Comparison of ENCODE assay signal across 8 cellular contexts in the genomic region with DNA sequence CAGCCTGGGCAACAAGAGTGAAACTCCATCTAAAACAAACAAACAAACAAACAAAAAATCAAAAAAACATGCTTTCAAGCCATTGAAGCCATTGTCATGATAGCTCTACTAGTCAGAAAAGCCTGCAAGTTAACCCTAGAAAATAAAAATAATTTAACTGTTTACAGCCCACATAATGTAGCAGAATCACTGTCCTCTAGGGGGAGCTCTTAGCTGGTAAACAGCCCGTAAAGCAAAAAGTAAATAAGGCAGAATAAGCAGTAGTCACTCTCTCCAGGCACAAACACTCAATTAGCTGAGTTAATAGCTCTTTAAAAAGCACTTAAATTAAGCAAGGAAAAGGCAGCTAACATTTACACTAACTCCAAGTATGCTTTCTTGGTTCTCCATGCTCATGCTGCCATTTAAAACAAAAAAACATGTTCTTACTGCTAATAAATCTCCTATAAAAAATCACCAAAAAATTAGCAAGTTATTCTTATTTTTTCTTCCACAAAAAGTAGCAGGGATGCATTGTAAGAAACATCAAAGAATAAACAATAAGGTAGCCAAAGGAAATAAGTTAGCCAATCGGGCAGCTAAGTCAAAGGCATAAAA. TPM values are rescaled to one million over a fixed set of nuclear protein-coding genes. Genes with fewer than 3 reads are reported as not detected.
DNase-seq lines count a peak whose midpoint lies in the region; ATAC-seq lines count a peak whose summit lies in the region.

No MANE protein-coding gene starts in this region.

- H3K36me3 Mint-ChIP-seq in activated CD8-positive, alpha-beta T cell treated with anti-CD3 and anti-CD28 coated beads, Interleukin-2, amount 10 ng/mL, durations not matched to agents 7 days and 5 days (ENCODE audit: low read depth): no peaks in the 10 kb centered on the region
- peaks cover 3% of the 10 kb centered on the region for H3K36me3 Mint-ChIP-seq in activated naive CD4-positive, alpha-beta T cell treated with anti-CD3 and anti-CD28 coated beads for 36 hours (ENCODE audit: low read depth)

- H3K27ac Mint-ChIP-seq in activated CD8-positive, alpha-beta T cell treated with anti-CD3 and anti-CD28 coated beads, Interleukin-2, amount 10 ng/mL, durations not matched to agents 7 days and 5 days: no peak overlapping the region
- no peak overlapping the region for H3K27ac Mint-ChIP-seq in activated naive CD4-positive, alpha-beta T cell treated with anti-CD3 and anti-CD28 coated beads for 36 hours

- DNase-seq in NCI-H446 (lab: John Stamatoyannopoulos, UW) (peak; percentile 26 to 43), NCI-H446 treated with DMSO at 0.1 percent for 48 hours (lab: John Stamatoyannopoulos, UW) (no peak), NCI-H1694 (lab: John Stamatoyannopoulos, UW) (peak; percentile 33), myocyte (ENCODE audit: low read depth) (peak; percentile 45), GM19238 (ENCODE audit: insufficient read length, low spot score) (no peak)
- DNase-seq in activated CD8-positive, alpha-beta T cell treated with anti-CD3 and anti-CD28 coated beads, Interleukin-2, amount 10 ng/mL, durations not matched to agents 7 days and 5 days: peak; percentile 49
- no peak for DNase-seq in activated naive CD4-positive, alpha-beta T cell treated with anti-CD3 and anti-CD28 coated beads for 36 hours

- H3K4me3 Mint-ChIP-seq in activated CD8-positive, alpha-beta T cell treated with anti-CD3 and anti-CD28 coated beads, Interleukin-2, amount 10 ng/mL, durations not matched to agents 7 days and 5 days: no peak overlapping the region
- no peak overlapping the region for H3K4me3 Mint-ChIP-seq in activated naive CD4-positive, alpha-beta T cell treated with anti-CD3 and anti-CD28 coated beads for 36 hours

- CTCF ChIA-PET in activated CD8-positive, alpha-beta T cell treated with anti-CD3 and anti-CD28 coated beads, Interleukin-2, amount 10 ng/mL, durations not matched to agents 7 days and 5 days (lab: Charles Lee): interaction anchor here (0.6 to 4.2 kb wide), 21 partner anchors 9 to 957 kb away, joined by 3 to 48 read pairs (median 4); partner anchors contain the start of genes LAIR2 and MBOAT7
- CTCF ChIA-PET in activated naive CD4-positive, alpha-beta T cell treated with anti-CD3 and anti-CD28 coated beads for 36 hours (lab: Charles Lee): interaction anchor here (0.6 to 5.3 kb wide), 11 partner anchors 9 to 1358 kb away, joined by 3 to 43 read pairs (median 5); partner anchors contain the start of gene CDC42EP5

- H3K9me3 Mint-ChIP-seq in activated CD8-positive, alpha-beta T cell treated with anti-CD3 and anti-CD28 coated beads, Interleukin-2, amount 10 ng/mL, durations not matched to agents 7 days and 5 days (ENCODE audit: insufficient read depth): no peaks in the 10 kb centered on the region
- H3K9me3 Mint-ChIP-seq in activated naive CD4-positive, alpha-beta T cell treated with anti-CD3 and anti-CD28 coated beads for 36 hours: peaks cover 6% of the 10 kb centered on the region

- intact Hi-C loops in activated naive CD4-positive, alpha-beta T cell treated with anti-CD3 and anti-CD28 coated beads for 36 hours (cut with micrococcal nuclease): no loop called here

- H3K27me3 Mint-ChIP-seq in activated CD8-positive, alpha-beta T cell treated with anti-CD3 and anti-CD28 coated beads, Interleukin-2, amount 10 ng/mL, durations not matched to agents 7 days and 5 days (ENCODE audit: low read depth): peaks cover 10% of the 10 kb centered on the region
- peaks cover 15% of the 10 kb centered on the region for H3K27me3 Mint-ChIP-seq in activated naive CD4-positive, alpha-beta T cell treated with anti-CD3 and anti-CD28 coated beads for 36 hours (ENCODE audit: low read depth)

- no peak for ATAC-seq in activated CD8-positive, alpha-beta T cell treated with anti-CD3 and anti-CD28 coated beads, Interleukin-2, amount 10 ng/mL, durations not matched to agents 7 days and 5 days
- no peak for ATAC-seq in GM19328 (IDR thresholded peaks at IDR 0.05; ENCODE audit: unreplicated experiment)

- H3K4me1 Mint-ChIP-seq in activated CD8-positive, alpha-beta T cell treated with anti-CD3 and anti-CD28 coated beads, Interleukin-2, amount 10 ng/mL, durations not matched to agents 7 days and 5 days (ENCODE audit: low read depth): peaks cover 8% of the 10 kb centered on the region
- H3K4me1 Mint-ChIP-seq in activated naive CD4-positive, alpha-beta T cell treated with anti-CD3 and anti-CD28 coated beads for 36 hours (ENCODE audit: low read depth): no peaks in the 10 kb centered on the region

- POLR2A ChIA-PET in activated CD8-positive, alpha-beta T cell treated with anti-CD3 and anti-CD28 coated beads, Interleukin-2, amount 10 ng/mL, durations not matched to agents 7 days and 5 days (lab: Charles Lee): no interaction called here

RNA-seq across cellular contexts. Expression of gene LILRB4, which starts 11.3 kb away (rescaled TPM):
- total RNA-seq in activated CD8-positive, alpha-beta T cell treated with anti-CD3 and anti-CD28 coated beads, Interleukin-2, amount 10 ng/mL, durations not matched to agents 7 days and 5 days: not detected
- not detected in 2 replicates for total RNA-seq in myocyte
- polyA plus RNA-seq in myocyte (2012): not detected
- total RNA-seq in activated naive CD4-positive, alpha-beta T cell treated with anti-CD3 and anti-CD28 coated beads for 36 hours: not detected

RNA-seq across cellular contexts. Expression of gene LILRB1, which starts 43.8 kb away (rescaled TPM):
- total RNA-seq in activated CD8-positive, alpha-beta T cell treated with anti-CD3 and anti-CD28 coated beads, Interleukin-2, amount 10 ng/mL, durations not matched to agents 7 days and 5 days: under 1 TPM; 0.91 to 0.92 TPM
- total RNA-seq in myocyte: not detected in 2 replicates
- polyA plus RNA-seq in myocyte (2012): not detected
- under 1 TPM in 1 of 2 experiments, not detected in 1; 0.36 TPM for total RNA-seq in activated naive CD4-positive, alpha-beta T cell treated with anti-CD3 and anti-CD28 coated beads for 36 hours

RNA-seq across cellular contexts. Expression of gene KIR3DL3, which starts 50.1 kb away (rescaled TPM):
- total RNA-seq in activated CD8-positive, alpha-beta T cell treated with anti-CD3 and anti-CD28 coated beads, Interleukin-2, amount 10 ng/mL, durations not matched to agents 7 days and 5 days: under 1 TPM in 1 of 2 experiments, not detected in 1; 0.13 TPM
- total RNA-seq in myocyte: not detected in 2 replicates
- not detected for polyA plus RNA-seq in myocyte (2012)
- total RNA-seq in activated naive CD4-positive, alpha-beta T cell treated with anti-CD3 and anti-CD28 coated beads for 36 hours: not detected

Comparison
In these comparisons a context has a peak if more than half of its experiments do, and no peak if none do; other contexts are left out.
1. DNase-seq: peak in NCI-H446 (2 of 2), NCI-H1694 (single experiment), activated CD8-positive, alpha-beta T cell treated with anti-CD3 and anti-CD28 coated beads, Interleukin-2, amount 10 ng/mL, durations not matched to agents 7 days and 5 days (single experiment) and myocyte (single experiment); none in NCI-H446 treated with DMSO at 0.1 percent for 48 hours (single experiment), GM19238 (single experiment) and activated naive CD4-positive, alpha-beta T cell treated with anti-CD3 and anti-CD28 coated beads for 36 hours (single experiment).